ENCODE assay signal across 2 cellular contexts in genomic region chr3:66986406-66986805, GRCh38.
TF ChIP-seq lines count a peak whose summit lies in the region.

No MANE protein-coding gene starts in this region.

TF ChIP-seq in HepG2, 621 proteins besides CTCF, POLR2A, EP300 and RAD21:
- TF ChIP-seq MAFK (conservative IDR thresholded peaks at IDR 0.05 in 1 of 2, IDR thresholded peaks at IDR 0.05 in 1 of 2; ENCODE audit: low read length in 2 of 2) (peak; percentile 74 to 80), ZNF7 (CRISPR knock-in tag; IDR thresholded peaks at IDR 0.05) (no peak), SYNCRIP (IDR thresholded peaks at IDR 0.05; ENCODE audit: insufficient read depth, low read depth, low read length) (no peak), MAFF (IDR thresholded peaks at IDR 0.05; ENCODE audit: low read depth, low read length) (peak; percentile 72), GMEB1 (CRISPR knock-in tag; IDR thresholded peaks at IDR 0.05; ENCODE audit: borderline replicate concordance) (no peak)

TF ChIP-seq in K562, 482 proteins besides CTCF, POLR2A, EP300 and RAD21:
- no peak for TF ChIP-seq SAFB2 (IDR thresholded peaks at IDR 0.05; ENCODE audit: borderline replicate concordance, low read depth, low read length, severe bottlenecking)
- TF ChIP-seq ZBTB11 (CRISPR knock-in tag; IDR thresholded peaks at IDR 0.05), result no peak
- TF ChIP-seq ZNF316 (IDR thresholded peaks at IDR 0.05), result peak; percentile 58; the same call in 1 of the 2 replicates
- no peak for TF ChIP-seq CBX1 (IDR thresholded peaks at IDR 0.05; ENCODE audit: low read depth)
- TF ChIP-seq CBFA2T2 (conservative IDR thresholded peaks at IDR 0.05), result no peak
- no peak for TF ChIP-seq TEAD4 (IDR thresholded peaks at IDR 0.05; ENCODE audit: low read length)
- no peak for TF ChIP-seq TEAD4 (CRISPR knock-in tag; IDR thresholded peaks at IDR 0.05; ENCODE audit: borderline replicate concordance)
- peak; percentile 47 for TF ChIP-seq MAFG (tag; conservative IDR thresholded peaks at IDR 0.05)
- peak; percentile 59 for TF ChIP-seq C11orf30 (IDR thresholded peaks at IDR 0.05; ENCODE audit: low read depth)
- TF ChIP-seq FOSL1 (tag; conservative IDR thresholded peaks at IDR 0.05), result no peak
- peak; percentile 32 for TF ChIP-seq MAFF (IDR thresholded peaks at IDR 0.05; ENCODE audit: low read length)
- TF ChIP-seq ZBTB7A (IDR thresholded peaks at IDR 0.05; ENCODE audit: borderline replicate concordance, control insufficient read depth, low read depth, low read length), result no peak
